ENCODE assay signal across 8 cellular contexts in the genomic region with DNA sequence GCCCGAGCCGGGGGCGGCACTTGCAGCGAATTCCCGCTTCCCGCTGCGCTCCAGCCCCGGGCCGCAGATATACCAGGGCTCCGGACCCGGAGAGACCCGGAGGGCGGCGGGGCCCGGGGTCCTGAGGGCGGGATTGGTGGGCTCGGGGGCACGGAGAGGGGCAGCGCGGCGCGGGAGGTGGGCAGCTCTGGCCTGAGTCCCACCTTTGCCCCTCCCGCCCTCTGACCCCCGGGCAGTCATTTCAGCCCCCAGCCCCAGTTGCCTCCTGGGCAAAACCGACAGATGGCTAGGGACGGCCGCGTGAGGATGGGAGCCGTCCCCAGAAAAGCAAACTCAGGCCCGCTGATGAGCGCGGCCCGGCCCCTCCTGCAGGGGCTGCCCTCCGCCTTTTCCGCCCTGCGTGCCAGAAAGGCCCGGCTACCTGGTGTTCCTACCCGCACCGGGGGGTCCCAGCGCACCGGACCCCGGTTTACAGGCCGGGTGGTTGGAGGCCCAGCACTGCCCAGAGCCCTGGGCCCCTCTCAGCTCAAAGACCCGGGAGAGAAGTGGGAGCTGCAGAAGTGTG. TPM values are rescaled to one million over a fixed set of nuclear protein-coding genes. Genes with fewer than 3 reads are reported as not detected.
DNase-seq lines count a peak whose midpoint lies in the region; ATAC-seq and TF ChIP-seq lines count a peak whose summit lies in the region.

No MANE protein-coding gene starts in this region.

- no peak overlapping the region for H4K8ac ChIP-seq in neuronal stem cell (ENCODE audit: low read depth, low read length)

- peak overlapping the region; percentile 21 for H2BK120ac ChIP-seq in neuronal stem cell (ENCODE audit: low read depth, low read length)

- no peaks in the 10 kb centered on the region for H3K9me3 ChIP-seq in DND-41 (ENCODE audit: insufficient read depth, low read length, severe bottlenecking)
- H3K9me3 ChIP-seq in OCI-LY3 (ENCODE audit: insufficient read depth, low read length), result no peaks in the 10 kb centered on the region
- H3K9me3 ChIP-seq in neuronal stem cell (replicated peaks in 1 of 2; ENCODE audit: control insufficient read depth in 2 of 2, insufficient read depth in 1 of 2, low read depth in 1 of 2, low read length in 2 of 2), result no peaks in the 10 kb centered on the region

- peak overlapping the region; percentile 85 for H3K4me2 ChIP-seq in DND-41 (ENCODE audit: insufficient read depth, low read length)
- H3K4me2 ChIP-seq in OCI-LY3 (ENCODE audit: low read length), result peak overlapping the region; percentile 95
- H3K4me2 ChIP-seq in neuronal stem cell (ENCODE audit: insufficient read depth, low read length, poor library complexity, severe bottlenecking), result peak overlapping the region; percentile 89

- H3K9ac ChIP-seq in DND-41 (ENCODE audit: low read depth, low read length) (peak overlapping the region; percentile 72), OCI-LY3 (ENCODE audit: low read length) (peak overlapping the region; percentile 84), neuronal stem cell (ENCODE audit: low read depth, low read length, poor library complexity) (peak overlapping the region; percentile 95)

- H3K36me3 ChIP-seq in DND-41 (ENCODE audit: insufficient read depth, low read length) (peaks cover 15% of the 10 kb centered on the region; the same call in 1 of the 2 replicates), OCI-LY3 (replicated peaks; ENCODE audit: low read depth, low read length) (no peaks in the 10 kb centered on the region), neuronal stem cell (replicated peaks in 1 of 2; ENCODE audit: control insufficient read depth in 2 of 2, insufficient read depth in 2 of 2, low read length in 2 of 2) (peaks cover 2 to 10% of the 10 kb centered on the region in 2 donors)

- no peaks in the 10 kb centered on the region for H3K27me3 ChIP-seq in DND-41 (ENCODE audit: insufficient read depth, low read length, poor library complexity)
- peaks cover 6% of the 10 kb centered on the region for H3K27me3 ChIP-seq in OCI-LY3 (ENCODE audit: low read depth, low read length)
- peaks cover 0 to 4% (median 0%) of the 10 kb centered on the region in 3 experiments for H3K27me3 ChIP-seq in neuronal stem cell (ENCODE audit: control insufficient read depth in 3 of 3, insufficient read depth in 3 of 3, low read depth in 1 of 3, low read length in 3 of 3)

- H3K27ac ChIP-seq in DND-41 (ENCODE audit: low read length) (peak overlapping the region; percentile 56), OCI-LY3 (ENCODE audit: low read length) (no peak overlapping the region), neuronal stem cell (replicated peaks; ENCODE audit: low read length) (no peak overlapping the region)

- H3K79me1 ChIP-seq in neuronal stem cell (ENCODE audit: low read depth, low read length), result peaks cover 8% of the 10 kb centered on the region

- ATAC-seq in DND-41 (ENCODE audit: insufficient read depth, low read depth), result no peak
- ATAC-seq in GM18873 (IDR thresholded peaks at IDR 0.05; ENCODE audit: low FRiP score, unreplicated experiment), result no peak

- no peak overlapping the region for H4K91ac ChIP-seq in neuronal stem cell (ENCODE audit: low read depth, low read length, poor library complexity)

- H2BK5ac ChIP-seq in neuronal stem cell (ENCODE audit: low read length), result peak overlapping the region; percentile 67

- H3K18ac ChIP-seq in neuronal stem cell (ENCODE audit: low read length), result peak overlapping the region; percentile 98

- H3K14ac ChIP-seq in neuronal stem cell (ENCODE audit: low read length), result peak overlapping the region; percentile 84

- peaks cover 38% of the 10 kb centered on the region for H3K4me1 ChIP-seq in DND-41 (ENCODE audit: insufficient read depth, low read length)
- H3K4me1 ChIP-seq in OCI-LY3 (ENCODE audit: low read length), result peaks cover 21% of the 10 kb centered on the region
- H3K4me1 ChIP-seq in neuronal stem cell (ENCODE audit: control insufficient read depth in 2 of 2, insufficient read depth in 1 of 2, low read depth in 1 of 2, low read length in 2 of 2), result peaks cover 6 to 25% of the 10 kb centered on the region in 2 donors

- no peak for DNase-seq in DND-41
- DNase-seq in epithelial cell of esophagus (ENCODE audit: low read depth), result no peak
- DNase-seq in neuronal stem cell (ENCODE audit: low spot score), result no peak
- no peak for DNase-seq in stimulated activated CD4-positive, alpha-beta T cell treated with anti-CD3 and anti-CD28 coated beads, Interleukin-2, amount 100 ng/mL, for 48 hours
- no peak for DNase-seq in cortex of kidney (lab: John Stamatoyannopoulos, UW)
- DNase-seq in stimulated activated CD8-positive, alpha-beta memory T cell treated with anti-CD3 and anti-CD28 coated beads, Interleukin-4, amount 100 ng/mL, for 48 hours, result no peak

- H4K20me1 ChIP-seq in DND-41 (ENCODE audit: insufficient read depth, low read length) (peaks cover 18% of the 10 kb centered on the region; the same call in 1 of the 2 replicates), OCI-LY3 (ENCODE audit: insufficient read depth, low read length) (peaks cover 24% of the 10 kb centered on the region)

- peak overlapping the region; percentile 88 for H2BK15ac ChIP-seq in neuronal stem cell (ENCODE audit: low read length)

- H3K23ac ChIP-seq in neuronal stem cell (ENCODE audit: low read depth, low read length, poor library complexity), result peak overlapping the region; percentile 86

- H3K4me3 ChIP-seq in DND-41 (ENCODE audit: low read depth in 1 of 2, low read length in 2 of 2) (peak overlapping the region; percentile 70 to 84; a peak in 3 of 4 replicates), OCI-LY3 (ENCODE audit: low read length) (peak overlapping the region; percentile 89), epithelial cell of esophagus (ENCODE audit: low read length) (peak overlapping the region; percentile 57), neuronal stem cell (ENCODE audit: low read length in 2 of 2) (peak overlapping the region; percentile 69 to 89)

- peaks cover 33% of the 10 kb centered on the region for H3K79me2 ChIP-seq in DND-41 (ENCODE audit: insufficient read depth, low read length)
- peaks cover 25% of the 10 kb centered on the region for H3K79me2 ChIP-seq in OCI-LY3 (ENCODE audit: low read length)

- WGBS in neuronal stem cell (ENCODE audit: extremely low coverage in 2 of 2, insufficient read length in 2 of 2, insufficient replicate concordance in 1 of 2), 2 donors, result no CpG with 5 or more reads among the region's 44 CpGs

- TF ChIP-seq CTCF in DND-41 (IDR thresholded peaks at IDR 0.05; ENCODE audit: borderline replicate concordance, extremely low read depth, low read length, poor library complexity, severe bottlenecking), result no peak
- no peak for TF ChIP-seq CTCF in OCI-LY3 (IDR thresholded peaks at IDR 0.05; ENCODE audit: low read depth, low read length)
- TF ChIP-seq CTCF in epithelial cell of esophagus (IDR thresholded peaks at IDR 0.05; ENCODE audit: insufficient read depth, low read depth, low read length, missing control alignments), result no peak

- peak overlapping the region; percentile 96 for H2AFZ ChIP-seq in DND-41 (ENCODE audit: low read depth, low read length)
- H2AFZ ChIP-seq in OCI-LY3 (ENCODE audit: low read depth, low read length), result no peak overlapping the region
- H2AFZ ChIP-seq in neuronal stem cell (ENCODE audit: low read length), result peak overlapping the region; percentile 98

- no peak overlapping the region for H3K4ac ChIP-seq in neuronal stem cell (ENCODE audit: low read length)

- no peak overlapping the region for H2BK12ac ChIP-seq in neuronal stem cell (ENCODE audit: low read length)

- peak overlapping the region; percentile 64 for H2AK5ac ChIP-seq in neuronal stem cell (ENCODE audit: low read depth, low read length)

RNA-seq across cellular contexts. Expression of gene RBM17, which starts 56.7 kb away (rescaled TPM):
- polyA plus RNA-seq in neuronal stem cell (2013, experiment 1 of 2), result 75.9 TPM
- 76.3 TPM for polyA plus RNA-seq in neuronal stem cell (2013, experiment 2 of 2)

RNA-seq across cellular contexts. Expression of gene PFKFB3, which starts 57.2 kb away (rescaled TPM):
- polyA plus RNA-seq in neuronal stem cell (2013, experiment 1 of 2), result 11.4 TPM
- 11.8 TPM for polyA plus RNA-seq in neuronal stem cell (2013, experiment 2 of 2)
